ENCODE assay signal across 14 cellular contexts in genomic region chr7:44059219-44060090, GRCh38. TPM values are rescaled to one million over a fixed set of nuclear protein-coding genes. Genes with fewer than 3 reads are reported as not detected.
DNase-seq lines count a peak whose midpoint lies in the region; ATAC-seq and TF ChIP-seq lines count a peak whose summit lies in the region.
"Had no signal": no experiment of that assay in that cellular context is flagged by ENCODE, and none has a peak within 500 bp of the region (broad histone marks: within the 10 kb centered on the region; RNA-seq: fewer than 3 reads in every experiment).

No MANE protein-coding gene starts in this region.

- H3K9me3 Mint-ChIP-seq in activated CD8-positive, alpha-beta T cell treated with anti-CD3 and anti-CD28 coated beads for 36 hours: no peaks in the 10 kb centered on the region
- H3K9me3 Mint-ChIP-seq: activated T-cell treated with anti-CD3 and anti-CD28 coated beads, Interleukin-2, amount 50 U/mL, for 72 hours; dendritic cell treated with granulocyte-macrophage colony-stimulating factor and Interleukin-4, amounts not matched to agents 40 ng/mL and 50 ng/mL, for 4 days; neural crest cell had no signal

- H3K36me3 ChIP-seq in HEK293 (ENCODE audit: control insufficient read depth in 2 of 2, insufficient read depth in 1 of 2, low read length in 2 of 2): peaks cover 22 to 83% of the 10 kb centered on the region in 2 experiments
- H3K36me3 ChIP-seq in effector memory CD4-positive, alpha-beta T cell (ENCODE audit: control insufficient read depth, insufficient read depth, low read length): peaks cover 79% of the 10 kb centered on the region

- H3K27me3 ChIP-seq in effector memory CD4-positive, alpha-beta T cell (replicated peaks; ENCODE audit: control insufficient read depth, insufficient read depth, low read length, poor library complexity, severe bottlenecking): no peaks in the 10 kb centered on the region
- H3K27me3 ChIP-seq: SJSA1 had no signal

- TF ChIP-seq CTCF in HEK293 (tag by site-specific recombination; IDR thresholded peaks at IDR 0.05) (no peak), omental fat pad (IDR thresholded peaks at IDR 0.05) (no peak)
- TF ChIP-seq CTCF in activated CD8-positive, alpha-beta T cell treated with anti-CD3 and anti-CD28 coated beads for 36 hours (IDR thresholded peaks at IDR 0.05): no peak

- H3K36me3 Mint-ChIP-seq in activated CD8-positive, alpha-beta T cell treated with anti-CD3 and anti-CD28 coated beads for 36 hours (ENCODE audit: low read depth): peaks cover 40% of the 10 kb centered on the region

- H3K4me3 ChIP-seq in HEK293 (ENCODE audit: low read depth, low read length): no peak overlapping the region
- H3K4me3 ChIP-seq in effector memory CD4-positive, alpha-beta T cell (ENCODE audit: insufficient read depth, low read depth, low read length, poor library complexity, severe bottlenecking): no peak overlapping the region
- H3K4me3 ChIP-seq: SJSA1 had no signal

- DNase-seq in activated CD8-positive, alpha-beta T cell treated with anti-CD3 and anti-CD28 coated beads for 36 hours: peak; percentile 67
- DNase-seq in omental fat pad (ENCODE audit: low spot score) (peak; percentile 6), medulla oblongata (ENCODE audit: extremely low spot score) (no peak)
- no peak for DNase-seq in effector memory CD4-positive, alpha-beta T cell
- DNase-seq: activated T-cell treated with anti-CD3 and anti-CD28 coated beads, Interleukin-2, amount 50 U/mL, for 72 hours; DND-41; hippocampal formation had no signal

- no peaks in the 10 kb centered on the region for H3K4me1 ChIP-seq in HEK293 (ENCODE audit: control insufficient read depth, insufficient read depth, low read length)
- H3K4me1 ChIP-seq in effector memory CD4-positive, alpha-beta T cell (ENCODE audit: control insufficient read depth, insufficient read depth, low read length, poor library complexity, severe bottlenecking): no peaks in the 10 kb centered on the region
- H3K4me1 ChIP-seq: SJSA1 had no signal

- intact Hi-C loops in activated CD8-positive, alpha-beta T cell treated with anti-CD3 and anti-CD28 coated beads for 36 hours (cut with micrococcal nuclease): no loop called here

- CTCF ChIA-PET in HEK293 (lab: Yijun Ruan, JAX): no interaction called here
- CTCF ChIA-PET in activated CD8-positive, alpha-beta T cell treated with anti-CD3 and anti-CD28 coated beads for 36 hours (lab: Charles Lee): no interaction called here

- H3K9me3 ChIP-seq in HEK293 (ENCODE audit: control insufficient read depth, insufficient read depth, low read depth, low read length): no peaks in the 10 kb centered on the region
- no peaks in the 10 kb centered on the region for H3K9me3 ChIP-seq in effector memory CD4-positive, alpha-beta T cell (ENCODE audit: control insufficient read depth, low read length)
- H3K9me3 ChIP-seq: SJSA1 had no signal

- POLR2A ChIA-PET in HEK293 (lab: Yijun Ruan, JAX): interaction anchor here (1.1 kb wide), 1 partner anchor 15 kb away, joined by 3 read pairs; the partner anchor contains the start of gene DBNL
- POLR2A ChIA-PET in activated CD8-positive, alpha-beta T cell treated with anti-CD3 and anti-CD28 coated beads for 36 hours (lab: Charles Lee): interaction anchor here (0.9 to 5.5 kb wide), 3 partner anchors 8 to 39 kb away, joined by 4 to 29 read pairs (median 4); no protein-coding TSS in a partner anchor

- H3K27me3 Mint-ChIP-seq in activated CD8-positive, alpha-beta T cell treated with anti-CD3 and anti-CD28 coated beads for 36 hours: no peaks in the 10 kb centered on the region
- H3K27me3 Mint-ChIP-seq: dendritic cell treated with granulocyte-macrophage colony-stimulating factor and Interleukin-4, amounts not matched to agents 40 ng/mL and 50 ng/mL, for 4 days had no signal

- no peak overlapping the region for H3K4me3 Mint-ChIP-seq in activated CD8-positive, alpha-beta T cell treated with anti-CD3 and anti-CD28 coated beads for 36 hours
- H3K4me3 Mint-ChIP-seq: activated T-cell treated with anti-CD3 and anti-CD28 coated beads, Interleukin-2, amount 50 U/mL, for 72 hours; dendritic cell treated with granulocyte-macrophage colony-stimulating factor and Interleukin-4, amounts not matched to agents 40 ng/mL and 50 ng/mL, for 4 days; neural crest cell had no signal

- peaks cover 28% of the 10 kb centered on the region for H3K4me1 Mint-ChIP-seq in activated CD8-positive, alpha-beta T cell treated with anti-CD3 and anti-CD28 coated beads for 36 hours (ENCODE audit: low read depth)

- ATAC-seq in GM18511 (IDR thresholded peaks at IDR 0.05; ENCODE audit: unreplicated experiment) (peak; percentile 79), omental fat pad (ENCODE audit: low FRiP score) (no peak), HG03460 (IDR thresholded peaks at IDR 0.05; ENCODE audit: unreplicated experiment) (no peak), GM21825 (IDR thresholded peaks at IDR 0.05; ENCODE audit: unreplicated experiment) (no peak)
- ATAC-seq in activated CD8-positive, alpha-beta T cell treated with anti-CD3 and anti-CD28 coated beads for 36 hours: peak; percentile 80

- H3K27ac ChIP-seq in HEK293 (ENCODE audit: extremely low read depth, low read depth, low read length): no peak overlapping the region
- no peak overlapping the region for H3K27ac ChIP-seq in effector memory CD4-positive, alpha-beta T cell (ENCODE audit: insufficient read depth, low read length, poor library complexity, severe bottlenecking)
- H3K27ac ChIP-seq: SJSA1 had no signal

- H3K27ac Mint-ChIP-seq in activated CD8-positive, alpha-beta T cell treated with anti-CD3 and anti-CD28 coated beads for 36 hours: peak overlapping the region; percentile 86
- H3K27ac Mint-ChIP-seq: activated T-cell treated with anti-CD3 and anti-CD28 coated beads, Interleukin-2, amount 50 U/mL, for 72 hours had no signal

TF ChIP-seq in HEK293, 187 proteins besides CTCF, POLR2A, EP300 and RAD21:
- TF ChIP-seq SP2 (tag by site-specific recombination; IDR thresholded peaks at IDR 0.05) (peak; percentile 23; the same call in 1 of the 2 replicates), ZFHX2 (tag by site-specific recombination; conservative IDR thresholded peaks at IDR 0.05) (peak; percentile 28; the same call in 1 of the 2 replicates), ZNF138 (tag by site-specific recombination; IDR thresholded peaks at IDR 0.05; ENCODE audit: borderline replicate concordance) (no peak), ZNF624 (tag by site-specific recombination; IDR thresholded peaks at IDR 0.05) (no peak), SCRT2 (tag by site-specific recombination; IDR thresholded peaks at IDR 0.05) (peak; percentile 84), SCRT1 (tag by site-specific recombination; IDR thresholded peaks at IDR 0.05; ENCODE audit: borderline replicate concordance) (0 out of 2 replicates have a peak, but pooled peaks have one; percentile 25), ZNF169 (tag by site-specific recombination; IDR thresholded peaks at IDR 0.05) (no peak)

RNA-seq across cellular contexts. Expression of gene PGAM2, which starts 5.9 kb away (rescaled TPM):
- under 1 TPM in 1 of 2 experiments, not detected in 1; 0.49 TPM for total RNA-seq in activated CD8-positive, alpha-beta T cell treated with anti-CD3 and anti-CD28 coated beads for 36 hours
- total RNA-seq in omental fat pad: not detected

RNA-seq across cellular contexts. Expression of gene DBNL, which starts 15.0 kb away (rescaled TPM):
- total RNA-seq in activated CD8-positive, alpha-beta T cell treated with anti-CD3 and anti-CD28 coated beads for 36 hours: 100 to 1,000 TPM; 108 to 110 TPM
- 100 to 1,000 TPM; 106 to 160 (median 127) TPM for total RNA-seq in omental fat pad

RNA-seq across cellular contexts. Expression of gene POLM, which starts 22.9 kb away (rescaled TPM):
- 10 to 100 TPM; 35.4 to 37.2 TPM for total RNA-seq in activated CD8-positive, alpha-beta T cell treated with anti-CD3 and anti-CD28 coated beads for 36 hours
- 10 to 100 TPM; 10.0 to 43.5 (median 21.3) TPM for total RNA-seq in omental fat pad

RNA-seq across cellular contexts. Expression of gene AEBP1, which starts 44.7 kb away (rescaled TPM):
- 10 to 100 TPM; 29.1 to 30.4 TPM for total RNA-seq in activated CD8-positive, alpha-beta T cell treated with anti-CD3 and anti-CD28 coated beads for 36 hours
- 100 to 1,000 TPM in 3 of 4 donors, 10 to 100 TPM in 1; 64.9 to 209 (median 163) TPM for total RNA-seq in omental fat pad
- total RNA-seq: SJSA1 had no signal

Comparison
In these comparisons a context has a peak if more than half of its experiments do, and no peak if none do; other contexts are left out.
1. ATAC-seq: peak in GM18511 (single experiment) and activated CD8-positive, alpha-beta T cell treated with anti-CD3 and anti-CD28 coated beads for 36 hours (single experiment); none in omental fat pad (single experiment), HG03460 (single experiment) and GM21825 (single experiment).
2. DNase-seq: peak in activated CD8-positive, alpha-beta T cell treated with anti-CD3 and anti-CD28 coated beads for 36 hours (single experiment) and omental fat pad (single experiment); none in effector memory CD4-positive, alpha-beta T cell (0 of 3) and medulla oblongata (single experiment).